8 cellular contexts compared by ENCODE assay signal in the genomic region with DNA sequence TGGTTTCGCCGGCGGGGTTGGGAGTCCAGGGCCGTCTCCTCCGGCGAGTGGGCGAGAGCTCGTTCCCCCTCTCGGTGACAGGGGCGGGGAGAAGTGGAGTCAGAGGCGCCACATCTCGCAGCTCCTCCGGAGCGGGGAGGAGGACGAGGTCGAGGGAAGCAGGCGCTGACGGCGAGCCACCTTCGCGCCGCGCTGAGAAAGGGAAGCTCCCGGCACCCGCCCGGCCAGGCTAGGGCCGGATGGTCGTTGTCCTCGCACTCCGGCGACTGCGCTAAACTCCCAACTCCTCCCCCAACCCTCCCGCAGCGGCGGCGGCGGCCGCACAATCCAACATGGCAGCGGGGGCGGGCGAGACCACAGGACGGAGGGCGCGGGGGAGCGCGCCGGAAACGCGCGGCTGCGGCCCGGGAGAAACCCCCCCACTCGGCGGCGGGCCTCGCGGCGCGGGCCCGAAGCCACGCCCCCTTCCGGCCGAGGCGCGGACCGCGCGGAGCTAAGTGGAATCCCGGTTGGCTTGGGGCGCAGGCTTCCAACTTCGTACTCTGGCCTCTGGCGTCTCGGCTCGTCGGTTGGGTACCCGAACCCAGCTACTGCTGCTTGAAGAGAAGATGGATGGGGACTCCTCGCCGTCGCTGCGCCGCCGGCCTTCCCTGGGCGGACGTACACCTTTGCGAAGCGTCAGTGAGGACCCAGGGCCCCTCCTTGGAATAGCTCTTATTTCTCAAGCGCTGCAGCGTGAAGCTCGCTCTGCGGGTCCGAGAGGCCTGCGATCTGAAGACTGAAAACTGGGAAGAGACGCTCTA. TPM values are rescaled to one million over a fixed set of nuclear protein-coding genes. Genes with fewer than 3 reads are reported as not detected.
DNase-seq lines count a peak whose midpoint lies in the region; ATAC-seq lines count a peak whose summit lies in the region.

A gene (minus strand): TSS at position 270 of the 803 bp plus-strand sequence. CDS start 269 bp downstream, at position 1.

- no peaks in the 10 kb centered on the region for H3K36me3 ChIP-seq in mesodermal cell (ENCODE audit: control insufficient read depth, insufficient read depth, low read length)

- WGBS in mesodermal cell (ENCODE audit: insufficient coverage in 2 of 2), 2 experiments: 0 to 1% methylated on average over 71 to 72 of the region's 93 CpGs

- in situ Hi-C loops in endometrial microvascular endothelial cells (cut with HindIII; ENCODE audit: inconsistent ontology term, low pct_unique_long_range_greater_than_20kb, low sequenced_read_pairs): no loop called here

- H3K4me3 ChIP-seq in mesodermal cell (ENCODE audit: extremely low read depth, insufficient read depth, low read length, poor library complexity, severe bottlenecking): peak within 1 kb of the TSS; percentile 63

- H3K9me3 ChIP-seq in mesodermal cell (ENCODE audit: control insufficient read depth, low read length): no peaks in the 10 kb centered on the region

- peak; percentile 74 for ATAC-seq in GM21360 (IDR thresholded peaks at IDR 0.05; ENCODE audit: unreplicated experiment)

- DNase-seq in COR-L47 (lab: John Stamatoyannopoulos, UW): peak; percentile 92
- peak; percentile 93 for DNase-seq in HT-29 (ENCODE audit: low spot score)
- peak; percentile 57 for DNase-seq in NOMO-1 treated with DMSO at 0.1 percent for 48 hours (lab: John Stamatoyannopoulos, UW; ENCODE audit: unreplicated experiment)
- DNase-seq in activated CD8-positive, alpha-beta memory T cell treated with anti-CD3 and anti-CD28 coated beads, Interleukin-2, amount 50 U/mL, for 4 hours: peak; percentile 85
- peak; percentile 84 for DNase-seq in stimulated activated CD8-positive, alpha-beta memory T cell treated with anti-CD3 and anti-CD28 coated beads, Interleukin-15, amount 100 ng/mL, for 24 hours (ENCODE audit: low read depth)

- peak within 1 kb of the TSS; percentile 98 for H3K27ac ChIP-seq in mesodermal cell (ENCODE audit: low read depth, low read length, severe bottlenecking)

- peaks cover 4% of the 10 kb centered on the region for H3K4me1 ChIP-seq in mesodermal cell (ENCODE audit: control insufficient read depth, insufficient read depth, low read length, poor library complexity, severe bottlenecking)

RNA-seq across cellular contexts. Expression of the gene that starts here (rescaled TPM):
- total RNA-seq in HT-29 (2014; rRNA removed; shearing (Covaris generic)): 8.9 and 9.7 TPM in 2 replicates
- 15.0 TPM for total RNA-seq in endometrial microvascular endothelial cells (ENCODE audit: inconsistent ontology term)
- 37.4 TPM for polyA plus RNA-seq in mesodermal cell (2013, experiment 1 of 2)
- 40.0 TPM for polyA plus RNA-seq in mesodermal cell (2013, experiment 2 of 2)

Comparison
In these comparisons a context has a peak if more than half of its experiments do, and no peak if none do; other contexts are left out.
1. Peak in every context shown above with its lines: DNase-seq, ATAC-seq, H3K4me3 ChIP-seq and H3K27ac ChIP-seq.